Comparison of ENCODE assay signal across 19 cellular contexts in genomic region chr4:757111-757510, GRCh38.
"Had no signal": no experiment of that assay in that cellular context is flagged by ENCODE, and none has a peak within 500 bp of the region (broad histone marks: within the 10 kb centered on the region; RNA-seq: fewer than 3 reads in every experiment).

No MANE protein-coding gene starts in this region.

- H3K4me1 ChIP-seq: esophagus muscularis mucosa, psoas muscle, sigmoid colon, thyroid gland had no signal

- H3K4me2 ChIP-seq: hepatocyte had no signal

- H3K4me3 ChIP-seq: esophagus muscularis mucosa, gastrocnemius medialis, hepatocyte, mucosa of descending colon, psoas muscle, sigmoid colon, skin epidermis, thyroid gland had no signal

- H3K9me3 ChIP-seq: esophagus muscularis mucosa, gastrocnemius medialis, mucosa of descending colon, psoas muscle, sigmoid colon, thyroid gland had no signal

- H3K27me3 Mint-ChIP-seq: central memory CD8-positive, alpha-beta T cell; dendritic cell treated with granulocyte-macrophage colony-stimulating factor and Interleukin-4, amounts not matched to agents 40 ng/mL and 50 ng/mL, for 4 days; effector memory CD8-positive, alpha-beta T cell; naive thymus-derived CD8-positive, alpha-beta T cell; type B pancreatic cell had no signal

- H3K27ac ChIP-seq: epithelial cell of prostate, esophagus muscularis mucosa, gastrocnemius medialis, hepatocyte, psoas muscle, sigmoid colon, skin epidermis, thyroid gland had no signal

- H3K27me3 ChIP-seq: esophagus muscularis mucosa, gastrocnemius medialis, hepatocyte, sigmoid colon, thyroid gland had no signal

- H2AFZ ChIP-seq: hepatocyte had no signal

- H3K9me3 Mint-ChIP-seq: central memory CD8-positive, alpha-beta T cell; effector memory CD8-positive, alpha-beta T cell; naive thymus-derived CD8-positive, alpha-beta T cell; type B pancreatic cell had no signal

- DNase-seq: effector memory CD8-positive, alpha-beta T cell; gastrocnemius medialis; kidney; left colon; naive thymus-derived CD8-positive, alpha-beta T cell; retina; sigmoid colon; stimulated activated CD4-positive, alpha-beta T cell treated with anti-CD3 and anti-CD28 coated beads, Interleukin-2, amount 100 ng/mL, for 24 hours; stimulated activated naive CD4-positive, alpha-beta T cell; thyroid gland had no signal

- ATAC-seq: effector memory CD8-positive, alpha-beta T cell; gastrocnemius medialis; left colon; mucosa of descending colon; naive thymus-derived CD8-positive, alpha-beta T cell; psoas muscle had no signal

- H3K4me3 Mint-ChIP-seq: central memory CD8-positive, alpha-beta T cell; dendritic cell treated with granulocyte-macrophage colony-stimulating factor and Interleukin-4, amounts not matched to agents 40 ng/mL and 50 ng/mL, for 4 days; effector memory CD8-positive, alpha-beta T cell; naive thymus-derived CD8-positive, alpha-beta T cell; type B pancreatic cell had no signal

- H3K27ac Mint-ChIP-seq: dendritic cell treated with granulocyte-macrophage colony-stimulating factor and Interleukin-4, amounts not matched to agents 40 ng/mL and 50 ng/mL, for 4 days; effector memory CD8-positive, alpha-beta T cell; naive thymus-derived CD8-positive, alpha-beta T cell; type B pancreatic cell had no signal
